Comparison of ENCODE assay signal across 15 cellular contexts in genomic region chr1:239268007-239268406, GRCh38.
A peak's percentile ranks its signal among the peaks of the same experiment; 100 is the strongest.
DNase-seq lines count a peak whose midpoint lies in the region; TF ChIP-seq lines count a peak whose summit lies in the region.
"Had no signal": no experiment of that assay in that cellular context is flagged by ENCODE, and none has a peak within 500 bp of the region (broad histone marks: within the 10 kb centered on the region; RNA-seq: fewer than 3 reads in every experiment).

No MANE protein-coding gene starts in this region.

- H3K9me3 ChIP-seq in esophagus muscularis mucosa: no peaks in the 10 kb centered on the region

- H3K4me1 ChIP-seq in esophagus muscularis mucosa: peaks cover 0 to 12% (median 7%) of the 10 kb centered on the region in 4 donors
- H3K4me1 ChIP-seq: BLaER1 treated with 17β-estradiol and CSF1 and Interleukin-3, amounts not matched to agents 10 nM and 100 nM had no signal

- no peak for TF ChIP-seq POLR2A in esophagus muscularis mucosa (IDR thresholded peaks at IDR 0.05; ENCODE audit: low read depth)

- no peaks in the 10 kb centered on the region for H3K27me3 ChIP-seq in esophagus muscularis mucosa
- H3K27me3 ChIP-seq: BLaER1 treated with 17β-estradiol and CSF1 and Interleukin-3, amounts not matched to agents 10 nM and 100 nM had no signal

- no peak for TF ChIP-seq EP300 in esophagus muscularis mucosa (IDR thresholded peaks at IDR 0.05)

- 88% methylated on average over 6 of the region's 6 CpGs for WGBS in esophagus muscularis mucosa

- no peak for TF ChIP-seq CTCF in esophagus muscularis mucosa (IDR thresholded peaks at IDR 0.05)

- H3K4me3 ChIP-seq in esophagus muscularis mucosa: no peak overlapping the region
- H3K4me3 ChIP-seq: BLaER1 treated with 17β-estradiol and CSF1 and Interleukin-3, amounts not matched to agents 10 nM and 100 nM; GM23338 had no signal

- intact Hi-C loops in esophagus muscularis mucosa (cut with DNase I): no loop called here

- no peaks in the 10 kb centered on the region for H3K36me3 ChIP-seq in esophagus muscularis mucosa
- H3K36me3 ChIP-seq: BLaER1 treated with 17β-estradiol and CSF1 and Interleukin-3, amounts not matched to agents 10 nM and 100 nM had no signal

- H3K27ac ChIP-seq in esophagus muscularis mucosa (replicated peaks in 1 of 4): no peak overlapping the region
- H3K27ac ChIP-seq: 22Rv1; BLaER1 treated with 17β-estradiol and CSF1 and Interleukin-3, amounts not matched to agents 10 nM and 100 nM; KMS-11 had no signal

- DNase-seq in NCI-H82 (lab: John Stamatoyannopoulos, UW): peak; percentile 36
- DNase-seq in NCI-H82 treated with DMSO at 0.1 percent for 48 hours (lab: John Stamatoyannopoulos, UW; ENCODE audit: unreplicated experiment): no peak
- DNase-seq in HT1080 (ENCODE audit: low read depth): peak; percentile 25
- peak; percentile 10 for DNase-seq in iris pigment epithelial cell (ENCODE audit: low read depth)
- no peak for DNase-seq in NCI-H146 (lab: John Stamatoyannopoulos, UW)
- DNase-seq in DMS 273 (lab: John Stamatoyannopoulos, UW; ENCODE audit: unreplicated experiment): no peak
- no peak for DNase-seq in esophagus muscularis mucosa (ENCODE audit: extremely low spot score)
- DNase-seq: Calu3; CD8-positive, alpha-beta T cell; GDM1; HCEC 1CT had no signal

Comparison
In these comparisons a context has a peak if more than half of its experiments do, and no peak if none do; other contexts are left out.
1. DNase-seq: peak in NCI-H82 (single experiment), HT1080 (single experiment) and iris pigment epithelial cell (single experiment); none in NCI-H82 treated with DMSO at 0.1 percent for 48 hours (single experiment), NCI-H146 (single experiment), DMS 273 (single experiment) and esophagus muscularis mucosa (single experiment).